Comparison of ENCODE assay signal across 1 cellular context in genomic region chr4:993111-994029, GRCh38.
TF ChIP-seq lines count a peak whose summit lies in the region.

Gene SLC26A1 (minus strand): TSS chr4:993404. CDS start chr4:991703, 1,701 bp downstream.

TF ChIP-seq in HepG2, 621 proteins besides CTCF, POLR2A, EP300 and RAD21 (continued from another document and continues in another):
- TF ChIP-seq, protein P1, sequence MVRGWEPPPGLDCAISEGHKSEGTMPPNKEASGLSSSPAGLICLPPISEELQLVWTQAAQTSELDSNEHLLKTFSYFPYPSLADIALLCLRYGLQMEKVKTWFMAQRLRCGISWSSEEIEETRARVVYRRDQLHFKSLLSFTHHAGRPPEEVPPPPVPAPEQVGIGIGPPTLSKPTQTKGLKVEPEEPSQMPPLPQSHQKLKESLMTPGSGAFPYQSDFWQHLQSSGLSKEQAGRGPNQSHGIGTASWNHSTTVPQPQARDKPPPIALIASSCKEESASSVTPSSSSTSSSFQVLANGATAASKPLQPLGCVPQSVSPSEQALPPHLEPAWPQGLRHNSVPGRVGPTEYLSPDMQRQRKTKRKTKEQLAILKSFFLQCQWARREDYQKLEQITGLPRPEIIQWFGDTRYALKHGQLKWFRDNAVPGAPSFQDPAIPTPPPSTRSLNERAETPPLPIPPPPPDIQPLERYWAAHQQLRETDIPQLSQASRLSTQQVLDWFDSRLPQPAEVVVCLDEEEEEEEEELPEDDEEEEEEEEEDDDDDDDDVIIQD (CRISPR knock-in tag; IDR thresholded peaks at IDR 0.05; ENCODE audit: low read depth): no peak
- TF ChIP-seq U2AF2 (IDR thresholded peaks at IDR 0.05; ENCODE audit: low read depth, low read length) (no peak), ZZZ3 (CRISPR knock-in tag; IDR thresholded peaks at IDR 0.05; ENCODE audit: borderline replicate concordance) (no peak; the same call in 1 of the 2 replicates), KDM1A (CRISPR knock-in tag; IDR thresholded peaks at IDR 0.05) (no peak), RFXANK (CRISPR knock-in tag; IDR thresholded peaks at IDR 0.05) (no peak), ZNF260 (CRISPR knock-in tag; IDR thresholded peaks at IDR 0.05; ENCODE audit: borderline replicate concordance, low read depth) (no peak), ARNT (IDR thresholded peaks at IDR 0.05) (no peak), HIVEP1 (CRISPR knock-in tag; IDR thresholded peaks at IDR 0.05) (no peak), FOXO1 (CRISPR knock-in tag; IDR thresholded peaks at IDR 0.05) (peak; percentile 48), ZNF441 (CRISPR knock-in tag; IDR thresholded peaks at IDR 0.05; ENCODE audit: borderline replicate concordance) (0 out of 2 replicates have a peak, but pooled peaks have one; percentile 7), CREB1 (IDR thresholded peaks at IDR 0.05) (no peak), CREB1 (CRISPR knock-in tag; IDR thresholded peaks at IDR 0.05) (no peak), MAFK (conservative IDR thresholded peaks at IDR 0.05 in 1 of 2, IDR thresholded peaks at IDR 0.05 in 1 of 2; ENCODE audit: low read length in 2 of 2) (peak; percentile 100), HMGXB4 (CRISPR knock-in tag; IDR thresholded peaks at IDR 0.05; ENCODE audit: borderline replicate concordance in 1 of 2, low read depth in 1 of 2) (peak; percentile 21 to 51; a peak in 2 of 4 replicates), ZNF883 (CRISPR knock-in tag; IDR thresholded peaks at IDR 0.05; ENCODE audit: not compliant biosample characterization) (peak; percentile 29), RCOR2 (CRISPR knock-in tag; IDR thresholded peaks at IDR 0.05) (no peak), SKI (IDR thresholded peaks at IDR 0.05; ENCODE audit: partially characterized antibody) (no peak), PCBP2 (optimal IDR thresholded peaks at IDR 0.05; ENCODE audit: low read depth, low read length, poor library complexity, severe bottlenecking) (no peak), NR1H2 (CRISPR knock-in tag; IDR thresholded peaks at IDR 0.05; ENCODE audit: borderline replicate concordance, low read depth) (peak; percentile 23; the same call in 1 of the 2 replicates), NFYC (CRISPR knock-in tag; IDR thresholded peaks at IDR 0.05) (no peak), ZC3H4 (CRISPR knock-in tag; IDR thresholded peaks at IDR 0.05; ENCODE audit: borderline replicate concordance) (peak; percentile 97; the same call in 1 of the 2 replicates), SRF (IDR thresholded peaks at IDR 0.05; ENCODE audit: low read depth, low read length) (no peak), ZNF790 (CRISPR knock-in tag; IDR thresholded peaks at IDR 0.05; ENCODE audit: borderline replicate concordance) (0 out of 2 replicates have a peak, but pooled peaks have one; percentile 0), AKAP8 (CRISPR knock-in tag; IDR thresholded peaks at IDR 0.05) (peak; percentile 9), ZNF484 (CRISPR knock-in tag; IDR thresholded peaks at IDR 0.05; ENCODE audit: borderline replicate concordance, low read depth) (no peak), THRA (CRISPR knock-in tag; IDR thresholded peaks at IDR 0.05; ENCODE audit: borderline replicate concordance) (peak; percentile 12; the same call in 1 of the 2 replicates), SIX4 (CRISPR knock-in tag; IDR thresholded peaks at IDR 0.05) (peak; percentile 41; the same call in 1 of the 2 replicates)
- TF ChIP-seq, protein P2, sequence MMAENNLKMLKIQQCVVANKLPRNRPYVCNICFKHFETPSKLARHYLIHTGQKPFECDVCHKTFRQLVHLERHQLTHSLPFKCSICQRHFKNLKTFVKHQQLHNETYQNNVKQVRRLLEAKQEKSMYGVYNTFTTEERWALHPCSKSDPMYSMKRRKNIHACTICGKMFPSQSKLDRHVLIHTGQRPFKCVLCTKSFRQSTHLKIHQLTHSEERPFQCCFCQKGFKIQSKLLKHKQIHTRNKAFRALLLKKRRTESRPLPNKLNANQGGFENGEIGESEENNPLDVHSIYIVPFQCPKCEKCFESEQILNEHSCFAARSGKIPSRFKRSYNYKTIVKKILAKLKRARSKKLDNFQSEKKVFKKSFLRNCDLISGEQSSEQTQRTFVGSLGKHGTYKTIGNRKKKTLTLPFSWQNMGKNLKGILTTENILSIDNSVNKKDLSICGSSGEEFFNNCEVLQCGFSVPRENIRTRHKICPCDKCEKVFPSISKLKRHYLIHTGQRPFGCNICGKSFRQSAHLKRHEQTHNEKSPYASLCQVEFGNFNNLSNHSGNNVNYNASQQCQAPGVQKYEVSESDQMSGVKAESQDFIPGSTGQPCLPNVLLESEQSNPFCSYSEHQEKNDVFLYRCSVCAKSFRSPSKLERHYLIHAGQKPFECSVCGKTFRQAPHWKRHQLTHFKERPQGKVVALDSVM (CRISPR knock-in tag; IDR thresholded peaks at IDR 0.05): 0 out of 2 replicates have a peak, but pooled peaks have one; percentile 48
- TF ChIP-seq, protein P3, sequence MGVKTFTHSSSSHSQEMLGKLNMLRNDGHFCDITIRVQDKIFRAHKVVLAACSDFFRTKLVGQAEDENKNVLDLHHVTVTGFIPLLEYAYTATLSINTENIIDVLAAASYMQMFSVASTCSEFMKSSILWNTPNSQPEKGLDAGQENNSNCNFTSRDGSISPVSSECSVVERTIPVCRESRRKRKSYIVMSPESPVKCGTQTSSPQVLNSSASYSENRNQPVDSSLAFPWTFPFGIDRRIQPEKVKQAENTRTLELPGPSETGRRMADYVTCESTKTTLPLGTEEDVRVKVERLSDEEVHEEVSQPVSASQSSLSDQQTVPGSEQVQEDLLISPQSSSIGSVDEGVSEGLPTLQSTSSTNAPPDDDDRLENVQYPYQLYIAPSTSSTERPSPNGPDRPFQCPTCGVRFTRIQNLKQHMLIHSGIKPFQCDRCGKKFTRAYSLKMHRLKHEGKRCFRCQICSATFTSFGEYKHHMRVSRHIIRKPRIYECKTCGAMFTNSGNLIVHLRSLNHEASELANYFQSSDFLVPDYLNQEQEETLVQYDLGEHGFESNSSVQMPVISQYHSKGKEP (CRISPR knock-in tag; IDR thresholded peaks at IDR 0.05): no peak
- TF ChIP-seq, protein P4, sequence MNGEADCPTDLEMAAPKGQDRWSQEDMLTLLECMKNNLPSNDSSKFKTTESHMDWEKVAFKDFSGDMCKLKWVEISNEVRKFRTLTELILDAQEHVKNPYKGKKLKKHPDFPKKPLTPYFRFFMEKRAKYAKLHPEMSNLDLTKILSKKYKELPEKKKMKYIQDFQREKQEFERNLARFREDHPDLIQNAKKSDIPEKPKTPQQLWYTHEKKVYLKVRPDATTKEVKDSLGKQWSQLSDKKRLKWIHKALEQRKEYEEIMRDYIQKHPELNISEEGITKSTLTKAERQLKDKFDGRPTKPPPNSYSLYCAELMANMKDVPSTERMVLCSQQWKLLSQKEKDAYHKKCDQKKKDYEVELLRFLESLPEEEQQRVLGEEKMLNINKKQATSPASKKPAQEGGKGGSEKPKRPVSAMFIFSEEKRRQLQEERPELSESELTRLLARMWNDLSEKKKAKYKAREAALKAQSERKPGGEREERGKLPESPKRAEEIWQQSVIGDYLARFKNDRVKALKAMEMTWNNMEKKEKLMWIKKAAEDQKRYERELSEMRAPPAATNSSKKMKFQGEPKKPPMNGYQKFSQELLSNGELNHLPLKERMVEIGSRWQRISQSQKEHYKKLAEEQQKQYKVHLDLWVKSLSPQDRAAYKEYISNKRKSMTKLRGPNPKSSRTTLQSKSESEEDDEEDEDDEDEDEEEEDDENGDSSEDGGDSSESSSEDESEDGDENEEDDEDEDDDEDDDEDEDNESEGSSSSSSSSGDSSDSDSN (CRISPR knock-in tag; IDR thresholded peaks at IDR 0.05): peak; percentile 86; the same call in 1 of the 2 replicates
- TF ChIP-seq, protein P5, sequence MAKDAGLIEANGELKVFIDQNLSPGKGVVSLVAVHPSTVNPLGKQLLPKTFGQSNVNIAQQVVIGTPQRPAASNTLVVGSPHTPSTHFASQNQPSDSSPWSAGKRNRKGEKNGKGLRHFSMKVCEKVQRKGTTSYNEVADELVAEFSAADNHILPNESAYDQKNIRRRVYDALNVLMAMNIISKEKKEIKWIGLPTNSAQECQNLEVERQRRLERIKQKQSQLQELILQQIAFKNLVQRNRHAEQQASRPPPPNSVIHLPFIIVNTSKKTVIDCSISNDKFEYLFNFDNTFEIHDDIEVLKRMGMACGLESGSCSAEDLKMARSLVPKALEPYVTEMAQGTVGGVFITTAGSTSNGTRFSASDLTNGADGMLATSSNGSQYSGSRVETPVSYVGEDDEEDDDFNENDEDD (CRISPR knock-in tag; IDR thresholded peaks at IDR 0.05; ENCODE audit: borderline replicate concordance): 0 out of 2 replicates have a peak, but pooled peaks have one; percentile 22
- TF ChIP-seq, protein P6, sequence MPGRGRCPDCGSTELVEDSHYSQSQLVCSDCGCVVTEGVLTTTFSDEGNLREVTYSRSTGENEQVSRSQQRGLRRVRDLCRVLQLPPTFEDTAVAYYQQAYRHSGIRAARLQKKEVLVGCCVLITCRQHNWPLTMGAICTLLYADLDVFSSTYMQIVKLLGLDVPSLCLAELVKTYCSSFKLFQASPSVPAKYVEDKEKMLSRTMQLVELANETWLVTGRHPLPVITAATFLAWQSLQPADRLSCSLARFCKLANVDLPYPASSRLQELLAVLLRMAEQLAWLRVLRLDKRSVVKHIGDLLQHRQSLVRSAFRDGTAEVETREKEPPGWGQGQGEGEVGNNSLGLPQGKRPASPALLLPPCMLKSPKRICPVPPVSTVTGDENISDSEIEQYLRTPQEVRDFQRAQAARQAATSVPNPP (CRISPR knock-in tag; IDR thresholded peaks at IDR 0.05): peak; percentile 45; the same call in 1 of the 2 replicates
- TF ChIP-seq, protein P7, sequence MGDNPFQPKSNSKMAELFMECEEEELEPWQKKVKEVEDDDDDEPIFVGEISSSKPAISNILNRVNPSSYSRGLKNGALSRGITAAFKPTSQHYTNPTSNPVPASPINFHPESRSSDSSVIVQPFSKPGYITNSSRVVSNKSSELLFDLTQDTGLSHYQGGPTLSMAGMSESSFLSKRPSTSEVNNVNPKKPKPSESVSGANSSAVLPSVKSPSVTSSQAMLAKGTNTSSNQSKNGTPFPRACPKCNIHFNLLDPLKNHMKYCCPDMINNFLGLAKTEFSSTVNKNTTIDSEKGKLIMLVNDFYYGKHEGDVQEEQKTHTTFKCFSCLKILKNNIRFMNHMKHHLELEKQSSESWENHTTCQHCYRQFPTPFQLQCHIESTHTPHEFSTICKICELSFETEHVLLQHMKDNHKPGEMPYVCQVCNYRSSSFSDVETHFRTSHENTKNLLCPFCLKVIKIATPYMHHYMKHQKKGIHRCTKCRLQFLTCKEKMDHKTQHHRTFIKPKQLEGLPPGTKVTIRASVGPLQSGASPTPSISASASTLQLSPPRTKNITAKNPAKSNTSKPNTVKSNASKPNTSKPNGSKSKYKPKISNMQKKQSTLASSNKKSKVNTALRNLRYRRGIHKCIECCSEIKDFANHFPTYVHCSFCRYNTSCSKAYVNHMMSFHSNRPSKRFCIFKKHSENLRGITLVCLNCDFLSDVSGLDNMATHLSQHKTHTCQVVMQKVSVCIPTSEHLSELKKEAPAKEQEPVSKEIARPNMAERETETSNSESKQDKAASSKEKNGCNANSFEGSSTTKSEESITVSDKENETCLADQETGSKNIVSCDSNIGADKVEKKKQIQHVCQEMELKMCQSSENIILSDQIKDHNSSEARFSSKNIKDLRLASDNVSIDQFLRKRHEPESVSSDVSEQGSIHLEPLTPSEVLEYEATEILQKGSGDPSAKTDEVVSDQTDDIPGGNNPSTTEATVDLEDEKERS (CRISPR knock-in tag; IDR thresholded peaks at IDR 0.05): no peak
- TF ChIP-seq, protein P8, sequence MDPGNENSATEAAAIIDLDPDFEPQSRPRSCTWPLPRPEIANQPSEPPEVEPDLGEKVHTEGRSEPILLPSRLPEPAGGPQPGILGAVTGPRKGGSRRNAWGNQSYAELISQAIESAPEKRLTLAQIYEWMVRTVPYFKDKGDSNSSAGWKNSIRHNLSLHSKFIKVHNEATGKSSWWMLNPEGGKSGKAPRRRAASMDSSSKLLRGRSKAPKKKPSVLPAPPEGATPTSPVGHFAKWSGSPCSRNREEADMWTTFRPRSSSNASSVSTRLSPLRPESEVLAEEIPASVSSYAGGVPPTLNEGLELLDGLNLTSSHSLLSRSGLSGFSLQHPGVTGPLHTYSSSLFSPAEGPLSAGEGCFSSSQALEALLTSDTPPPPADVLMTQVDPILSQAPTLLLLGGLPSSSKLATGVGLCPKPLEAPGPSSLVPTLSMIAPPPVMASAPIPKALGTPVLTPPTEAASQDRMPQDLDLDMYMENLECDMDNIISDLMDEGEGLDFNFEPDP (CRISPR knock-in tag; conservative IDR thresholded peaks at IDR 0.05): 0 out of 2 replicates have a peak, but pooled peaks have one; percentile 92
- TF ChIP-seq, protein P9, sequence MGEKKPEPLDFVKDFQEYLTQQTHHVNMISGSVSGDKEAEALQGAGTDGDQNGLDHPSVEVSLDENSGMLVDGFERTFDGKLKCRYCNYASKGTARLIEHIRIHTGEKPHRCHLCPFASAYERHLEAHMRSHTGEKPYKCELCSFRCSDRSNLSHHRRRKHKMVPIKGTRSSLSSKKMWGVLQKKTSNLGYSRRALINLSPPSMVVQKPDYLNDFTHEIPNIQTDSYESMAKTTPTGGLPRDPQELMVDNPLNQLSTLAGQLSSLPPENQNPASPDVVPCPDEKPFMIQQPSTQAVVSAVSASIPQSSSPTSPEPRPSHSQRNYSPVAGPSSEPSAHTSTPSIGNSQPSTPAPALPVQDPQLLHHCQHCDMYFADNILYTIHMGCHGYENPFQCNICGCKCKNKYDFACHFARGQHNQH (CRISPR knock-in tag; IDR thresholded peaks at IDR 0.05): no peak; the same call in 1 of the 2 replicates
